Comparison of ENCODE assay signal across 14 cellular contexts in the genomic region with DNA sequence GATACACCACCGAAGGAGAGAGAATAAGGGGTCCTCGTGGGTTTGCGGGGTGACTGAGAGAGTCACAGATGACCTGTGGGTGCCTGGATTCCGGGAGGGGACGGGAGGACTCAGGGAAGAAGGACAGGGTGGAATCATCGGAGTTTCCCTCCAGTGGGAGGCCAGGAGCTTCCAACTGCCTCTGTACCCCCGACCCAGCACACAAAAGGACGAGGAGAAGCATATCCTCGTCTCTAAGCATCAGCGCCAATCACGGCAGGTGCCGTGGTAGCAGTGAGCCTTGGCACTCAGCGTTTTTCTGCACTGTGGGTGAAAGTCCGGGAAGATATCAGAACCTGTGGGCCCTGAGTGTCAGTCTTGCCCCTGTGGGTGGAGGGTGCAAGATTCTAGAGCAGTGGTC.
DNase-seq lines count a peak whose midpoint lies in the region; ATAC-seq and TF ChIP-seq lines count a peak whose summit lies in the region.
"Had no signal": no experiment of that assay in that cellular context is flagged by ENCODE, and none has a peak within 500 bp of the region (broad histone marks: within the 10 kb centered on the region; RNA-seq: fewer than 3 reads in every experiment).

No MANE protein-coding gene starts in this region.

- in situ Hi-C loops in KBM-7 (cut with MboI; ENCODE audit: low pct_unique_long_range_greater_than_20kb, low sequenced_read_pairs), result no loop called here

- H3K27me3 ChIP-seq in testis, result no peaks in the 10 kb centered on the region
- H3K27me3 ChIP-seq: BLaER1 had no signal

- peaks cover 31% of the 10 kb centered on the region for H3K4me1 Mint-ChIP-seq in WTC11
- H3K4me1 Mint-ChIP-seq: CD14-positive monocyte had no signal

- CTCF ChIA-PET in WTC11 (lab: Charles Lee), result no interaction called here

- DNase-seq in activated CD8-positive, alpha-beta memory T cell treated with anti-CD3 and anti-CD28 coated beads, Interleukin-2, amount 50 U/mL, for 48 hours, result peak; percentile 33
- no peak for DNase-seq in activated CD8-positive, alpha-beta memory T cell treated with anti-CD3 and anti-CD28 coated beads for 24 hours
- DNase-seq in WTC11 (ENCODE audit: low spot score) (no peak), mesenteric fat pad (ENCODE audit: low spot score) (peak; percentile 57), testis (peak; percentile 8), KBM-7 (no peak), dedifferentiated amniotic fluid mesenchymal stem cell (ENCODE audit: extremely low spot score) (no peak), NCI-H146 treated with DMSO at 0.1 percent for 48 hours (lab: John Stamatoyannopoulos, UW; ENCODE audit: unreplicated experiment) (no peak)
- DNase-seq: 8988T; CD4-positive, alpha-beta memory T cell; DMS79 treated with DMSO at 0.1 percent for 48 hours; HCEC 1CT had no signal

- peaks cover 8% of the 10 kb centered on the region for H3K9me3 Mint-ChIP-seq in WTC11

- no peaks in the 10 kb centered on the region for H3K36me3 ChIP-seq in testis (ENCODE audit: low read depth, missing control alignments)
- H3K36me3 ChIP-seq: BLaER1 had no signal

- TF ChIP-seq POLR2A in testis (IDR thresholded peaks at IDR 0.05), result no peak

- POLR2A ChIA-PET in WTC11 (lab: Charles Lee), result no interaction called here

- no peaks in the 10 kb centered on the region for H3K27me3 Mint-ChIP-seq in WTC11 (ENCODE audit: low read depth)
- H3K27me3 Mint-ChIP-seq: CD4-positive, alpha-beta memory T cell had no signal

- H3K4me3 Mint-ChIP-seq in WTC11, result no peak overlapping the region
- H3K4me3 Mint-ChIP-seq: CD14-positive monocyte; CD4-positive, alpha-beta memory T cell had no signal

- intact Hi-C loops in testis (cut with DNase I; ENCODE audit: low total_unique reads), result no loop called here

- 92 to 94% methylated on average over 7 to 14 of the region's 14 CpGs for WGBS in testis, 2 donors

- TF ChIP-seq CTCF in WTC11 (IDR thresholded peaks at IDR 0.05), result no peak
- TF ChIP-seq CTCF in testis (IDR thresholded peaks at IDR 0.05), result no peak

- H3K4me3 ChIP-seq in testis, result no peak overlapping the region
- H3K4me3 ChIP-seq: BLaER1 had no signal

- H3K27ac ChIP-seq in testis, result no peak overlapping the region
- H3K27ac ChIP-seq: BLaER1 had no signal

- ATAC-seq in WTC11, result no peak

- H3K36me3 Mint-ChIP-seq in WTC11, result no peaks in the 10 kb centered on the region
- H3K36me3 Mint-ChIP-seq: CD14-positive monocyte had no signal

- no peaks in the 10 kb centered on the region for H3K4me1 ChIP-seq in testis

- H3K27ac Mint-ChIP-seq in WTC11, result peak overlapping the region; percentile 71; the same call in 1 of the 2 replicates
- H3K27ac Mint-ChIP-seq: CD14-positive monocyte had no signal

- H3K9me3 ChIP-seq in testis, result no peaks in the 10 kb centered on the region
- H3K9me3 ChIP-seq: BLaER1 had no signal

TF ChIP-seq in WTC11, 78 proteins besides CTCF, POLR2A, EP300 and RAD21:
- TF ChIP-seq, protein P1, sequence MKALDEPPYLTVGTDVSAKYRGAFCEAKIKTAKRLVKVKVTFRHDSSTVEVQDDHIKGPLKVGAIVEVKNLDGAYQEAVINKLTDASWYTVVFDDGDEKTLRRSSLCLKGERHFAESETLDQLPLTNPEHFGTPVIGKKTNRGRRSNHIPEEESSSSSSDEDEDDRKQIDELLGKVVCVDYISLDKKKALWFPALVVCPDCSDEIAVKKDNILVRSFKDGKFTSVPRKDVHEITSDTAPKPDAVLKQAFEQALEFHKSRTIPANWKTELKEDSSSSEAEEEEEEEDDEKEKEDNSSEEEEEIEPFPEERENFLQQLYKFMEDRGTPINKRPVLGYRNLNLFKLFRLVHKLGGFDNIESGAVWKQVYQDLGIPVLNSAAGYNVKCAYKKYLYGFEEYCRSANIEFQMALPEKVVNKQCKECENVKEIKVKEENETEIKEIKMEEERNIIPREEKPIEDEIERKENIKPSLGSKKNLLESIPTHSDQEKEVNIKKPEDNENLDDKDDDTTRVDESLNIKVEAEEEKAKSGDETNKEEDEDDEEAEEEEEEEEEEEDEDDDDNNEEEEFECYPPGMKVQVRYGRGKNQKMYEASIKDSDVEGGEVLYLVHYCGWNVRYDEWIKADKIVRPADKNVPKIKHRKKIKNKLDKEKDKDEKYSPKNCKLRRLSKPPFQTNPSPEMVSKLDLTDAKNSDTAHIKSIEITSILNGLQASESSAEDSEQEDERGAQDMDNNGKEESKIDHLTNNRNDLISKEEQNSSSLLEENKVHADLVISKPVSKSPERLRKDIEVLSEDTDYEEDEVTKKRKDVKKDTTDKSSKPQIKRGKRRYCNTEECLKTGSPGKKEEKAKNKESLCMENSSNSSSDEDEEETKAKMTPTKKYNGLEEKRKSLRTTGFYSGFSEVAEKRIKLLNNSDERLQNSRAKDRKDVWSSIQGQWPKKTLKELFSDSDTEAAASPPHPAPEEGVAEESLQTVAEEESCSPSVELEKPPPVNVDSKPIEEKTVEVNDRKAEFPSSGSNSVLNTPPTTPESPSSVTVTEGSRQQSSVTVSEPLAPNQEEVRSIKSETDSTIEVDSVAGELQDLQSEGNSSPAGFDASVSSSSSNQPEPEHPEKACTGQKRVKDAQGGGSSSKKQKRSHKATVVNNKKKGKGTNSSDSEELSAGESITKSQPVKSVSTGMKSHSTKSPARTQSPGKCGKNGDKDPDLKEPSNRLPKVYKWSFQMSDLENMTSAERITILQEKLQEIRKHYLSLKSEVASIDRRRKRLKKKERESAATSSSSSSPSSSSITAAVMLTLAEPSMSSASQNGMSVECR (CRISPR knock-in tag; IDR thresholded peaks at IDR 0.05; ENCODE audit: borderline replicate concordance), result no peak

Comparison
In these comparisons a context has a peak if more than half of its experiments do, and no peak if none do; other contexts are left out.
1. DNase-seq: peak in activated CD8-positive, alpha-beta memory T cell treated with anti-CD3 and anti-CD28 coated beads, Interleukin-2, amount 50 U/mL, for 48 hours (single experiment), mesenteric fat pad (single experiment) and testis (single experiment); none in activated CD8-positive, alpha-beta memory T cell treated with anti-CD3 and anti-CD28 coated beads for 24 hours (single experiment), WTC11 (single experiment), KBM-7 (single experiment), dedifferentiated amniotic fluid mesenchymal stem cell (single experiment) and NCI-H146 treated with DMSO at 0.1 percent for 48 hours (single experiment).